Comparison of ENCODE assay signal across 8 cellular contexts in the genomic region with DNA sequence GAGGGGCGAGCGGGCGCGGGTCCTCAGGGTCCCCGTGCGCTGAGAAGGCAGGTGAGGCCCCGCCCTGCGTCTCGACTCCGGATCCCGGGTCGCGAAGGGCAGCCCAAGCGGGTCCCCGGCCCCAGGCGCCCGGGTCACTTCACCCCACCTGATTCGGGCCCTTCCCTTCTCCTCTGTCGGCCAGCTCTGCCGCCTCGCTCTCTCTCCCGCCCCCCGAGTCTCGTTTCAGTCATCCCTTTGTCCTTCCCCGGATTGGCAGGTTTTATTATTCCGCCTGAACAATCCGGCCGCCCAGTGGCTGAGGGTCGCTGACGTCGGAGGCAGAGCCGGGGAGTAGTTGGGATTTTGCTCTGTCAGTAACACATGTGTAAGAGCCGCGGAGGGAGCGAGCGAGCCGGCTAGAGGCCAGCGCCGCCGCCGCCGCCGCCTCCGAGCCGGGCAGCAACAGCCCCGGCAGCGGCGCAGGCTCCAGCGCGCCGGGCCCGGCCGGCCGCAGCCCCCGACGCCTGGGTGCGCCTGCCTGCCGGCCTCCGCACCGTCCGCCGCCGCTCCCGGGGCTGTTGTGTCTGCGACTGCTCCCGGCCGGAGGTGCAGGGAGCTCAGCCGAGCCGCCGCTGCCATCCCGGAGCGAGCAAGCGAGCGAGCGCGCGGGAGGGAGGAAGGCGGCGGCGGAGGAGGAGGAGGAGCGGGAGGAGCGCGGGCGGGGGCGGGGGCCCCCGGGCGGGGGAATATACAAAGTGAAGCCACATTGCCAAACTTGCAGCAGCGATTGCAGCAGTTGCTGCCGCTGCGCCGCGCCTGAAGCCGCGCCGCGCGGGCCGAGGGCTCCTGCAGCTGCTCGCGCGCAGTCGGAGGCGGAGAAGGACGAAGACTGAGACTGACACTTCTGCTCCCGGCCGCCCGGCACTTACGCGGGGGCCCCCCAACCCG. TPM values are rescaled to one million over a fixed set of nuclear protein-coding genes. Genes with fewer than 3 reads are reported as not detected.
DNase-seq lines count a peak whose midpoint lies in the region; ATAC-seq lines count a peak whose summit lies in the region.

A gene with protein sequence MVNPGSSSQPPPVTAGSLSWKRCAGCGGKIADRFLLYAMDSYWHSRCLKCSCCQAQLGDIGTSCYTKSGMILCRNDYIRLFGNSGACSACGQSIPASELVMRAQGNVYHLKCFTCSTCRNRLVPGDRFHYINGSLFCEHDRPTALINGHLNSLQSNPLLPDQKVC (plus strand): TSS at position 760 of the 930 bp plus-strand sequence. CDS start 3,136 bp downstream, outside the sequence.

- ATAC-seq in GM19397 (IDR thresholded peaks at IDR 0.05; ENCODE audit: unreplicated experiment) = peak; percentile 79
- ATAC-seq in HG03565 (IDR thresholded peaks at IDR 0.05; ENCODE audit: unreplicated experiment) = peak; percentile 81
- ATAC-seq in left lobe of liver = peak; percentile 73

- peak; percentile 96 for DNase-seq in CD1c-positive myeloid dendritic cell (ENCODE audit: extremely low spot score)
- peak; percentile 83 for DNase-seq in NCI-H748 treated with DMSO at 0.1 percent for 48 hours (lab: John Stamatoyannopoulos, UW)
- peak; percentile 58 to 80 for DNase-seq in activated CD4-positive, alpha-beta T cell treated with anti-CD3 and anti-CD28 coated beads, Interleukin-2, amount 50 U/mL, for 24 hours (ENCODE audit: low read depth in 1 of 2, low spot score in 1 of 2)
- DNase-seq in dedifferentiated amniotic fluid mesenchymal stem cell (ENCODE audit: extremely low spot score) = peak; percentile 98
- peak; percentile 98 for DNase-seq in left lobe of liver (ENCODE audit: low spot score)
- peak; percentile 63 for DNase-seq in stimulated activated CD4-positive, alpha-beta T cell treated with anti-CD3 and anti-CD28 coated beads, Interleukin-2, amount 100 ng/mL, for 4 hours (ENCODE audit: low read depth)

RNA-seq across cellular contexts. Expression of the gene that starts here (rescaled TPM):
- 17.7 TPM for total RNA-seq in left lobe of liver

Comparison
In these comparisons a context has a peak if more than half of its experiments do, and no peak if none do; other contexts are left out.
1. Peak in every context shown above with its lines: DNase-seq and ATAC-seq.